Comparison of ENCODE assay signal across 16 cellular contexts in the genomic region with DNA sequence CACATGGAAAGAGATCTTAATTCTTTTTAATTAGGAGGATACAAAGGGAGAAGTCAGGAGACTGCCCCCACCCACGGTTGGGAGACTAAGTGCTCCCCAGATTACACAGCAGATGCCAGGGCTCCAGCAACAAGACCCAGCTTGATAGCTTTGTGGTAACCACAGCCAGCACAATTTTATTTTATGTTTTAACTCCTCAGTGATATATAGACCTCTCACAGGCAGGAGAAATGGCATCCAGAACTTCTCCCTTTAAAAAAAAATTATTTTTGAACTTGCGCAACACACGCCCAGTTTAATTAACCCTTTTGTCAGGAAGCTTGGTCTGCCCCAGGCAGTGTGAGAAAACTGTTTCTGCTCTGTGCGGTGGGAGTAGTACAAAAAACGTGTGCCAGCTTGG.
A peak's percentile ranks its signal among the peaks of the same experiment; 100 is the strongest.
DNase-seq lines count a peak whose midpoint lies in the region; ATAC-seq and TF ChIP-seq lines count a peak whose summit lies in the region.
"Had no signal": no experiment of that assay in that cellular context is flagged by ENCODE, and none has a peak within 500 bp of the region (broad histone marks: within the 10 kb centered on the region; RNA-seq: fewer than 3 reads in every experiment).

No MANE protein-coding gene starts in this region.

- no peak for DNase-seq in activated naive CD8-positive, alpha-beta T cell treated with anti-CD3 and anti-CD28 coated beads, Interleukin-2, amount 50 U/mL, for 24 hours
- DNase-seq in NOMO-1 treated with dmso at 0.1 percent for 144 hours (lab: John Stamatoyannopoulos, UW; ENCODE audit: unreplicated experiment): peak; percentile 76
- no peak for DNase-seq in esophagus squamous epithelium (lab: John Stamatoyannopoulos, UW)
- DNase-seq in vagina (ENCODE audit: extremely low spot score in 2 of 2): no peak
- DNase-seq in activated T-cell treated with anti-CD3 and anti-CD28 coated beads, Interleukin-2, amount 50 U/mL, for 72 hours: no peak
- no peak for DNase-seq in lower lobe of right lung
- DNase-seq in T-helper 9 cell: no peak
- DNase-seq: activated CD8-positive, alpha-beta memory T cell treated with anti-CD3 and anti-CD28 coated beads, Interleukin-2, amount 50 U/mL, for 48 hours; DMS53; dorsolateral prefrontal cortex; islet precursor cell; NCI-H1105; NCI-H748 treated with DMSO at 0.1 percent for 48 hours; SIG-M5 had no signal

- peaks cover 50% of the 10 kb centered on the region for H3K4me1 Mint-ChIP-seq in activated naive CD8-positive, alpha-beta T cell (ENCODE audit: low read depth)
- H3K4me1 Mint-ChIP-seq in activated naive CD8-positive, alpha-beta T cell treated with anti-CD3 and anti-CD28 coated beads, Interleukin-2, amount 50 U/mL, for 24 hours: peaks cover 57% of the 10 kb centered on the region
- peaks cover 53% of the 10 kb centered on the region for H3K4me1 Mint-ChIP-seq in activated T-cell treated with anti-CD3 and anti-CD28 coated beads, Interleukin-2, amount 50 U/mL, for 72 hours (ENCODE audit: low read depth)

- intact Hi-C loops in esophagus squamous epithelium (cut with DNase I): loop anchor here (5.0 to 10.0 kb wide), 2 partner anchors 301 to 363 kb away; no protein-coding TSS in a partner anchor
- intact Hi-C loops in vagina (cut with DNase I): loop anchor here (10.0 kb wide), 1 partner anchor 271 kb away; no protein-coding TSS in a partner anchor
- intact Hi-C loops in lower lobe of right lung (cut with DNase I): loop anchor here (5.0 kb wide), 1 partner anchor 78 kb away; a partner anchor contains a TSS

- WGBS in esophagus squamous epithelium, 2 donors: 13 to 38% methylated on average over 5 of the region's 5 CpGs

- no peak overlapping the region for H3K4me3 Mint-ChIP-seq in activated naive CD8-positive, alpha-beta T cell
- H3K4me3 Mint-ChIP-seq in activated naive CD8-positive, alpha-beta T cell treated with anti-CD3 and anti-CD28 coated beads, Interleukin-2, amount 50 U/mL, for 24 hours: no peak overlapping the region
- no peak overlapping the region for H3K4me3 Mint-ChIP-seq in activated T-cell treated with anti-CD3 and anti-CD28 coated beads, Interleukin-2, amount 50 U/mL, for 72 hours

- H3K9me3 ChIP-seq in esophagus squamous epithelium (no peaks in the 10 kb centered on the region), vagina (no peaks in the 10 kb centered on the region), lower lobe of right lung (no peaks in the 10 kb centered on the region)
- H3K9me3 ChIP-seq: gastroesophageal sphincter had no signal

- no peak for TF ChIP-seq CTCF in esophagus squamous epithelium (IDR thresholded peaks at IDR 0.05)
- no peak for TF ChIP-seq CTCF in vagina (IDR thresholded peaks at IDR 0.05)
- TF ChIP-seq CTCF in lower lobe of right lung (IDR thresholded peaks at IDR 0.05): no peak

- H3K27ac ChIP-seq in esophagus squamous epithelium: peak overlapping the region in 3 of 4 donors; percentile 30 to 66 (median 36)
- peak overlapping the region; percentile 30 for H3K27ac ChIP-seq in vagina
- H3K27ac ChIP-seq in lower lobe of right lung: no peak overlapping the region
- H3K27ac ChIP-seq: dorsolateral prefrontal cortex, gastroesophageal sphincter had no signal

- peaks cover 0 to 2% (median 0%) of the 10 kb centered on the region in 4 donors for H3K27me3 ChIP-seq in esophagus squamous epithelium
- no peaks in the 10 kb centered on the region for H3K27me3 ChIP-seq in vagina
- no peaks in the 10 kb centered on the region for H3K27me3 ChIP-seq in lower lobe of right lung (ENCODE audit: low read depth)
- H3K27me3 ChIP-seq: dorsolateral prefrontal cortex, gastroesophageal sphincter had no signal

- TF ChIP-seq POLR2A in esophagus squamous epithelium (IDR thresholded peaks at IDR 0.05) (no peak), vagina (IDR thresholded peaks at IDR 0.05) (no peak)

- H3K4me1 ChIP-seq in esophagus squamous epithelium: peaks cover 4 to 61% (median 25%) of the 10 kb centered on the region in 3 donors
- H3K4me1 ChIP-seq in vagina: peaks cover 49% of the 10 kb centered on the region
- peaks cover 52% of the 10 kb centered on the region for H3K4me1 ChIP-seq in lower lobe of right lung

- no peaks in the 10 kb centered on the region for H3K9me3 Mint-ChIP-seq in activated naive CD8-positive, alpha-beta T cell (ENCODE audit: low read depth)
- H3K9me3 Mint-ChIP-seq in activated naive CD8-positive, alpha-beta T cell treated with anti-CD3 and anti-CD28 coated beads, Interleukin-2, amount 50 U/mL, for 24 hours: no peaks in the 10 kb centered on the region
- H3K9me3 Mint-ChIP-seq in activated T-cell treated with anti-CD3 and anti-CD28 coated beads, Interleukin-2, amount 50 U/mL, for 72 hours: no peaks in the 10 kb centered on the region

- peak overlapping the region; percentile 16 for H3K27ac Mint-ChIP-seq in activated naive CD8-positive, alpha-beta T cell
- H3K27ac Mint-ChIP-seq in activated naive CD8-positive, alpha-beta T cell treated with anti-CD3 and anti-CD28 coated beads, Interleukin-2, amount 50 U/mL, for 24 hours: no peak overlapping the region
- H3K27ac Mint-ChIP-seq in activated T-cell treated with anti-CD3 and anti-CD28 coated beads, Interleukin-2, amount 50 U/mL, for 72 hours: no peak overlapping the region

- H3K36me3 ChIP-seq in esophagus squamous epithelium (no peaks in the 10 kb centered on the region), vagina (no peaks in the 10 kb centered on the region), lower lobe of right lung (no peaks in the 10 kb centered on the region)
- H3K36me3 ChIP-seq: gastroesophageal sphincter had no signal

- H3K27me3 Mint-ChIP-seq in activated naive CD8-positive, alpha-beta T cell: no peaks in the 10 kb centered on the region
- peaks cover 7% of the 10 kb centered on the region for H3K27me3 Mint-ChIP-seq in activated naive CD8-positive, alpha-beta T cell treated with anti-CD3 and anti-CD28 coated beads, Interleukin-2, amount 50 U/mL, for 24 hours
- H3K27me3 Mint-ChIP-seq in activated T-cell treated with anti-CD3 and anti-CD28 coated beads, Interleukin-2, amount 50 U/mL, for 72 hours (ENCODE audit: low read depth): peaks cover 7% of the 10 kb centered on the region

- H3K4me3 ChIP-seq in esophagus squamous epithelium (no peak overlapping the region), vagina (no peak overlapping the region), lower lobe of right lung (no peak overlapping the region)
- H3K4me3 ChIP-seq: dorsolateral prefrontal cortex, gastroesophageal sphincter had no signal

- no peak for ATAC-seq in activated naive CD8-positive, alpha-beta T cell treated with anti-CD3 and anti-CD28 coated beads, Interleukin-2, amount 50 U/mL, for 24 hours
- ATAC-seq in activated T-cell treated with anti-CD3 and anti-CD28 coated beads, Interleukin-2, amount 50 U/mL, for 72 hours (replicated peaks in 1 of 2): no peak
- ATAC-seq in lower lobe of right lung: no peak
- ATAC-seq: gastroesophageal sphincter had no signal

- H3K36me3 Mint-ChIP-seq in activated naive CD8-positive, alpha-beta T cell: no peaks in the 10 kb centered on the region
- no peaks in the 10 kb centered on the region for H3K36me3 Mint-ChIP-seq in activated naive CD8-positive, alpha-beta T cell treated with anti-CD3 and anti-CD28 coated beads, Interleukin-2, amount 50 U/mL, for 24 hours (ENCODE audit: low read depth)
- H3K36me3 Mint-ChIP-seq in activated T-cell treated with anti-CD3 and anti-CD28 coated beads, Interleukin-2, amount 50 U/mL, for 72 hours (ENCODE audit: insufficient read depth in 2 of 2): no peaks in the 10 kb centered on the region
